ENCODE assay signal across 2 cellular contexts in genomic region chr12:65014504-65015271, GRCh38.
TF ChIP-seq lines count a peak whose summit lies in the region.

No MANE protein-coding gene starts in this region.

TF ChIP-seq in H1, 55 proteins besides CTCF, POLR2A, EP300 and RAD21:
- no peak for TF ChIP-seq CREB1 (IDR thresholded peaks at IDR 0.05)

TF ChIP-seq in SK-N-SH treated with all-trans-retinoic acid at 6 μM for 48 hours, 23 proteins besides CTCF, POLR2A, EP300 and RAD21:
- no peak for TF ChIP-seq BACH2 (CRISPR knock-in tag; IDR thresholded peaks at IDR 0.05; ENCODE audit: borderline replicate concordance)
- TF ChIP-seq ZFP3 (CRISPR knock-in tag; IDR thresholded peaks at IDR 0.05) = no peak
- TF ChIP-seq CSRNP3 (CRISPR knock-in tag; IDR thresholded peaks at IDR 0.05) = no peak
- no peak for TF ChIP-seq POU6F1 (CRISPR knock-in tag; IDR thresholded peaks at IDR 0.05; ENCODE audit: borderline replicate concordance, low read depth)
- TF ChIP-seq ZNF565 (CRISPR knock-in tag; conservative IDR thresholded peaks at IDR 0.05; ENCODE audit: low read depth) = no peak
- no peak for TF ChIP-seq ZC3H10 (CRISPR knock-in tag; IDR thresholded peaks at IDR 0.05)
TF ChIP-seq in SK-N-SH treated with all-trans-retinoic acid at 6 μM for 48 hours: peak in this region for 0.
